Comparison of ENCODE assay signal across 22 cellular contexts in genomic region chr5:91177085-91177484, GRCh38.
"Had no signal": no experiment of that assay in that cellular context is flagged by ENCODE, and none has a peak within 500 bp of the region (broad histone marks: within the 10 kb centered on the region; RNA-seq: fewer than 3 reads in every experiment).

No MANE protein-coding gene starts in this region.

- H3K4me3 Mint-ChIP-seq: activated naive CD4-positive, alpha-beta T cell treated with anti-CD3 and anti-CD28 coated beads for 36 hours; activated naive CD8-positive, alpha-beta T cell treated with anti-CD3 and anti-CD28 coated beads, Interleukin-2, amount 10 ng/mL, durations not matched to agents 7 days and 5 days; activated T-cell treated with anti-CD3 and anti-CD28 coated beads, Interleukin-2, amount 50 U/mL, for 24 hours; dendritic cell treated with granulocyte-macrophage colony-stimulating factor and Interleukin-4, amounts not matched to agents 40 ng/mL and 50 ng/mL, for 4 days; natural killer cell treated with Interleukin-12 subunit alpha and Interleukin-12 subunit beta and Interleukin-15 and Interleukin-18, amount 100 ng/mL, for 72 hours; stimulated activated naive CD8-positive, alpha-beta T cell treated with anti-CD3 and anti-CD28 coated beads, Interleukin-15, Interleukin-2, amounts not matched to agents 100 ng/mL and 50 ng/mL, for 24 hours; WTC11 had no signal

- H3K9me3 Mint-ChIP-seq: activated naive CD4-positive, alpha-beta T cell treated with anti-CD3 and anti-CD28 coated beads for 36 hours; activated naive CD8-positive, alpha-beta T cell treated with anti-CD3 and anti-CD28 coated beads, Interleukin-2, amount 10 ng/mL, durations not matched to agents 7 days and 5 days; activated T-cell treated with anti-CD3 and anti-CD28 coated beads, Interleukin-2, amount 50 U/mL, for 24 hours; dendritic cell treated with granulocyte-macrophage colony-stimulating factor and Interleukin-4, amounts not matched to agents 40 ng/mL and 50 ng/mL, for 4 days; natural killer cell treated with Interleukin-12 subunit alpha and Interleukin-12 subunit beta and Interleukin-15 and Interleukin-18, amount 100 ng/mL, for 72 hours; stimulated activated naive CD8-positive, alpha-beta T cell treated with anti-CD3 and anti-CD28 coated beads, Interleukin-15, Interleukin-2, amounts not matched to agents 100 ng/mL and 50 ng/mL, for 24 hours; WTC11 had no signal

- DNase-seq: activated CD8-positive, alpha-beta memory T cell treated with anti-CD3 and anti-CD28 coated beads for 24 hours; activated CD8-positive, alpha-beta memory T cell treated with anti-CD3 and anti-CD28 coated beads, Interleukin-2, amount 50 U/mL, for 4 hours; activated effector memory CD4-positive, alpha-beta T cell treated with Interleukin-2 at 50 U/mL for 16 hours; activated naive CD4-positive, alpha-beta T cell treated with anti-CD3 and anti-CD28 coated beads for 36 hours; activated naive CD8-positive, alpha-beta T cell treated with anti-CD3 and anti-CD28 coated beads, Interleukin-2, amount 10 ng/mL, durations not matched to agents 7 days and 5 days; activated T-cell treated with anti-CD3 and anti-CD28 coated beads, Interleukin-2, amount 50 U/mL, for 24 hours; amniotic stem cell; effector CD4-positive, alpha-beta T cell; erythroblast; foreskin melanocyte; hippocampal formation; left ventricle myocardium superior; ovary; stimulated activated CD4-positive, alpha-beta T cell treated with anti-CD3 and anti-CD28 coated beads, Interleukin-4, amount 100 ng/mL, for 24 hours; T-helper 9 cell; tibial artery had no signal

- ATAC-seq: natural killer cell treated with Interleukin-12 subunit alpha and Interleukin-12 subunit beta and Interleukin-15 and Interleukin-18, amount 100 ng/mL, for 72 hours; WTC11 had no signal

- H3K27ac ChIP-seq: ovary, prostate gland, tibial artery had no signal

- H3K36me3 Mint-ChIP-seq: activated naive CD8-positive, alpha-beta T cell treated with anti-CD3 and anti-CD28 coated beads, Interleukin-2, amount 10 ng/mL, durations not matched to agents 7 days and 5 days; natural killer cell treated with Interleukin-12 subunit alpha and Interleukin-12 subunit beta and Interleukin-15 and Interleukin-18, amount 100 ng/mL, for 72 hours; WTC11 had no signal

- H3K27me3 ChIP-seq: neutrophil, ovary, tibial artery had no signal

- H3K27me3 Mint-ChIP-seq: dendritic cell treated with granulocyte-macrophage colony-stimulating factor and Interleukin-4, amounts not matched to agents 40 ng/mL and 50 ng/mL, for 4 days had no signal

- H3K36me3 ChIP-seq: neutrophil, ovary, prostate gland, tibial artery had no signal

- H3K4me3 ChIP-seq: ovary, prostate gland, tibial artery had no signal

- H3K4me1 ChIP-seq: prostate gland had no signal

- H3K27ac Mint-ChIP-seq: activated naive CD4-positive, alpha-beta T cell treated with anti-CD3 and anti-CD28 coated beads for 36 hours; activated naive CD8-positive, alpha-beta T cell treated with anti-CD3 and anti-CD28 coated beads, Interleukin-2, amount 10 ng/mL, durations not matched to agents 7 days and 5 days; activated T-cell treated with anti-CD3 and anti-CD28 coated beads, Interleukin-2, amount 50 U/mL, for 24 hours; dendritic cell treated with granulocyte-macrophage colony-stimulating factor and Interleukin-4, amounts not matched to agents 40 ng/mL and 50 ng/mL, for 4 days; stimulated activated naive CD8-positive, alpha-beta T cell treated with anti-CD3 and anti-CD28 coated beads, Interleukin-15, Interleukin-2, amounts not matched to agents 100 ng/mL and 50 ng/mL, for 24 hours; WTC11 had no signal

- H3K9me3 ChIP-seq: neutrophil, ovary, prostate gland, tibial artery had no signal
